In genomic region chr9:33721674-33722358, GRCh38 we compare ENCODE assay signal across 1 cellular context.
A peak's percentile ranks its signal among the peaks of the same experiment; 100 is the strongest.
TF ChIP-seq lines count a peak whose summit lies in the region.

No MANE protein-coding gene starts in this region.

TF ChIP-seq in HepG2, 621 proteins besides CTCF, POLR2A, EP300 and RAD21 (continued from another document):
- no peak for TF ChIP-seq ARID3A (IDR thresholded peaks at IDR 0.05; ENCODE audit: low read depth, low read length)
- peak; percentile 49; the same call in 1 of the 2 replicates for TF ChIP-seq FUBP1 (CRISPR knock-in tag; IDR thresholded peaks at IDR 0.05; ENCODE audit: borderline replicate concordance)
- peak; percentile 46 for TF ChIP-seq MED1 (CRISPR knock-in tag; IDR thresholded peaks at IDR 0.05)
- TF ChIP-seq MIER2 (CRISPR knock-in tag; IDR thresholded peaks at IDR 0.05) = peak; percentile 63; the same call in 1 of the 2 replicates
- no peak for TF ChIP-seq ZBTB40 (IDR thresholded peaks at IDR 0.05)
- TF ChIP-seq ZBTB40 (CRISPR knock-in tag; IDR thresholded peaks at IDR 0.05) = no peak
- TF ChIP-seq SNAPC5 (CRISPR knock-in tag; IDR thresholded peaks at IDR 0.05; ENCODE audit: borderline replicate concordance) = peak; percentile 38; the same call in 1 of the 2 replicates
- no peak for TF ChIP-seq JDP2 (CRISPR knock-in tag; IDR thresholded peaks at IDR 0.05; ENCODE audit: borderline replicate concordance)
- peak; percentile 62 for TF ChIP-seq ZNF350 (CRISPR knock-in tag; IDR thresholded peaks at IDR 0.05; ENCODE audit: borderline replicate concordance, low read depth)
- TF ChIP-seq FOXO1 (CRISPR knock-in tag; IDR thresholded peaks at IDR 0.05) = peak; percentile 46; the same call in 1 of the 2 replicates
- peak; percentile 44; the same call in 1 of the 2 replicates for TF ChIP-seq DMAP1 (CRISPR knock-in tag; IDR thresholded peaks at IDR 0.05)
- TF ChIP-seq ZNF883 (CRISPR knock-in tag; IDR thresholded peaks at IDR 0.05; ENCODE audit: not compliant biosample characterization) = peak; percentile 23
- peak; percentile 74; the same call in 1 of the 2 replicates for TF ChIP-seq ZNF256 (CRISPR knock-in tag; conservative IDR thresholded peaks at IDR 0.05)
- peak; percentile 78; the same call in 1 of the 2 replicates for TF ChIP-seq ZBED4 (CRISPR knock-in tag; IDR thresholded peaks at IDR 0.05; ENCODE audit: borderline replicate concordance)
- TF ChIP-seq ZBTB38 (CRISPR knock-in tag; IDR thresholded peaks at IDR 0.05) = peak; percentile 58; the same call in 1 of the 2 replicates
- TF ChIP-seq POGZ (CRISPR knock-in tag; IDR thresholded peaks at IDR 0.05) = peak; percentile 70
- peak; percentile 84; the same call in 1 of the 2 replicates for TF ChIP-seq CBFB (CRISPR knock-in tag; IDR thresholded peaks at IDR 0.05)
- TF ChIP-seq ZFP90 (CRISPR knock-in tag; IDR thresholded peaks at IDR 0.05; ENCODE audit: borderline replicate concordance) = peak; percentile 83; the same call in 1 of the 2 replicates
- no peak for TF ChIP-seq CREB3 (CRISPR knock-in tag; IDR thresholded peaks at IDR 0.05)
- peak; percentile 44; the same call in 1 of the 2 replicates for TF ChIP-seq FOXP4 (CRISPR knock-in tag; IDR thresholded peaks at IDR 0.05)
- TF ChIP-seq ZNF121 (CRISPR knock-in tag; IDR thresholded peaks at IDR 0.05) = no peak
- peak; percentile 90 for TF ChIP-seq HOXA5 (CRISPR knock-in tag; IDR thresholded peaks at IDR 0.05)
- peak; percentile 52; the same call in 1 of the 2 replicates for TF ChIP-seq ATF2 (CRISPR knock-in tag; IDR thresholded peaks at IDR 0.05)
- no peak for TF ChIP-seq ZNF549 (CRISPR knock-in tag; IDR thresholded peaks at IDR 0.05)
- TF ChIP-seq ZMAT5 (CRISPR knock-in tag; IDR thresholded peaks at IDR 0.05; ENCODE audit: borderline replicate concordance, low read depth) = no peak
- TF ChIP-seq HNRNPLL (IDR thresholded peaks at IDR 0.05; ENCODE audit: low read depth, low read length, poor library complexity, severe bottlenecking) = peak; percentile 69
- TF ChIP-seq ZNF775 (CRISPR knock-in tag; IDR thresholded peaks at IDR 0.05; ENCODE audit: borderline replicate concordance) = no peak
- no peak for TF ChIP-seq FOXA1 (IDR thresholded peaks at IDR 0.05)
- peak; percentile 31; the same call in 1 of the 2 replicates for TF ChIP-seq FOXA1 (CRISPR knock-in tag; IDR thresholded peaks at IDR 0.05)
- TF ChIP-seq TARDBP (CRISPR knock-in tag; IDR thresholded peaks at IDR 0.05) = peak; percentile 67; the same call in 1 of the 2 replicates
- TF ChIP-seq ZMYM4 (CRISPR knock-in tag; IDR thresholded peaks at IDR 0.05) = peak; percentile 68; the same call in 1 of the 2 replicates
- TF ChIP-seq KDM2A (CRISPR knock-in tag; IDR thresholded peaks at IDR 0.05; ENCODE audit: borderline replicate concordance, low read depth) = peak; percentile 98
